In genomic region chr1:228082260-228082974, GRCh38 we compare ENCODE assay signal across 8 cellular contexts.
DNase-seq lines count a peak whose midpoint lies in the region; ATAC-seq and TF ChIP-seq lines count a peak whose summit lies in the region.

ARF1 (plus strand) TSS chr1:228082708; CDS start chr1:228097115, 14,407 bp downstream.

- peak; percentile 70 for ATAC-seq in GM21576 (IDR thresholded peaks at IDR 0.05; ENCODE audit: unreplicated experiment)

- no peaks in the 10 kb centered on the region for H3K27me3 ChIP-seq in mucosa of rectum (ENCODE audit: control insufficient read depth in 2 of 2, insufficient read depth in 2 of 2, low read length in 2 of 2)

- no peak for TF ChIP-seq EP300 in Ishikawa (IDR thresholded peaks at IDR 0.05; ENCODE audit: borderline replicate concordance)

- peak within 1 kb of the TSS; percentile 92 to 95 for H3K4me3 ChIP-seq in mucosa of rectum (ENCODE audit: low read length in 2 of 2)

- no peak for TF ChIP-seq RAD21 in Ishikawa (IDR thresholded peaks at IDR 0.05; ENCODE audit: low read depth)

- H3K4me1 ChIP-seq in mucosa of rectum (ENCODE audit: control insufficient read depth in 2 of 2, insufficient read depth in 2 of 2, low read length in 2 of 2): peaks cover 35 to 44% of the 10 kb centered on the region in 2 donors

- H3K27ac ChIP-seq in epithelial cell of prostate: peak within 1 kb of the TSS; percentile 89
- peak within 1 kb of the TSS; percentile 93 to 99 for H3K27ac ChIP-seq in mucosa of rectum (ENCODE audit: low read depth in 2 of 2, low read length in 2 of 2)

- no peaks in the 10 kb centered on the region for H3K36me3 ChIP-seq in mucosa of rectum (ENCODE audit: control insufficient read depth in 2 of 2, insufficient read depth in 2 of 2, low read length in 2 of 2)

- H3K9ac ChIP-seq in mucosa of rectum (ENCODE audit: low read depth in 1 of 2, low read length in 2 of 2): peak within 1 kb of the TSS; percentile 98 to 99

- peak; percentile 60 for DNase-seq in DMS 273 treated with DMSO at 0.1 percent for 48 hours (lab: John Stamatoyannopoulos, UW)
- peak; percentile 31 for DNase-seq in OCI-M2 (lab: John Stamatoyannopoulos, UW; ENCODE audit: unreplicated experiment)
- peak; percentile 89 for DNase-seq in activated T-cell treated with anti-CD3 and anti-CD28 coated beads for 4 hours
- peak; percentile 51 for DNase-seq in epithelial cell of prostate (ENCODE audit: low read depth, low spot score)
- peak; percentile 79 to 85 for DNase-seq in stimulated activated CD8-positive, alpha-beta memory T cell treated with anti-CD3 and anti-CD28 coated beads, Interleukin-4, amount 100 ng/mL, for 4 hours (ENCODE audit: low read depth in 2 of 2, low spot score in 1 of 2)

- H3K9me3 ChIP-seq in mucosa of rectum (ENCODE audit: control insufficient read depth in 2 of 2, low read length in 2 of 2): no peaks in the 10 kb centered on the region

TF ChIP-seq in Ishikawa, 13 proteins besides CTCF, POLR2A, EP300 and RAD21:
- TF ChIP-seq MAX (IDR thresholded peaks at IDR 0.05) (peak; percentile 88), YY1 (IDR thresholded peaks at IDR 0.05; ENCODE audit: low read depth) (peak; percentile 94), CEBPB (IDR thresholded peaks at IDR 0.05) (no peak), TAF1 (IDR thresholded peaks at IDR 0.05; ENCODE audit: low read depth) (peak; percentile 86), CREB1 (IDR thresholded peaks at IDR 0.05; ENCODE audit: low read depth) (peak; percentile 75), NFIC (IDR thresholded peaks at IDR 0.05) (no peak), ZBTB7A (IDR thresholded peaks at IDR 0.05; ENCODE audit: low read depth) (no peak), FOXM1 (IDR thresholded peaks at IDR 0.05; ENCODE audit: borderline replicate concordance, low read depth) (no peak), REST (IDR thresholded peaks at IDR 0.05; ENCODE audit: low read depth) (no peak), TCF12 (IDR thresholded peaks at IDR 0.05; ENCODE audit: low read depth) (no peak), EGR1 (IDR thresholded peaks at IDR 0.05) (peak; percentile 36; the same call in 1 of the 2 replicates), TEAD4 (IDR thresholded peaks at IDR 0.05) (0 out of 2 replicates have a peak, but pooled peaks have one; percentile 1)

Comparison
In these comparisons a context has a peak if more than half of its experiments do, and no peak if none do; other contexts are left out.
1. Peak in every context shown above with its lines: DNase-seq, ATAC-seq, H3K4me3 ChIP-seq and H3K27ac ChIP-seq.
2. DNase-seq: peak in every context shown above with its lines; median percentile 89 in activated T-cell treated with anti-CD3 and anti-CD28 coated beads for 4 hours; 82 in stimulated activated CD8-positive, alpha-beta memory T cell treated with anti-CD3 and anti-CD28 coated beads, Interleukin-4, amount 100 ng/mL, for 4 hours; 60 in DMS 273 treated with DMSO at 0.1 percent for 48 hours; 51 in epithelial cell of prostate; 31 in OCI-M2.